In genomic region chr6:31441368-31442267, GRCh38 we compare ENCODE assay signal across 8 cellular contexts. TPM values are rescaled to one million over a fixed set of nuclear protein-coding genes. Genes with fewer than 3 reads are reported as not detected.
DNase-seq lines count a peak whose midpoint lies in the region; ATAC-seq, FAIRE-seq and TF ChIP-seq lines count a peak whose summit lies in the region.

No MANE protein-coding gene starts in this region.

- no peak overlapping the region for H3K27ac ChIP-seq in DND-41 (ENCODE audit: low read length)
- no peak overlapping the region for H3K27ac ChIP-seq in body of pancreas
- no peak overlapping the region for H3K27ac ChIP-seq in iPS DF 6.9 (ENCODE audit: low read length)
- H3K27ac ChIP-seq in small intestine (ENCODE audit: low read depth in 1 of 2, low read length in 1 of 2) = no peak overlapping the region

- H4K20me1 ChIP-seq in DND-41 (ENCODE audit: insufficient read depth, low read length) = no peaks in the 10 kb centered on the region

- 11 to 12% methylated on average over 25 to 28 of the region's 28 CpGs for WGBS in body of pancreas, 2 donors
- no CpG with 5 or more reads among the region's 28 CpGs for WGBS in iPS DF 6.9 (ENCODE audit: insufficient coverage, insufficient read length)
- 14 to 20% (median 15%) methylated on average over 27 to 28 of the region's 28 CpGs for WGBS in small intestine, 3 donors

- H3K4me3 ChIP-seq in DND-41 (ENCODE audit: low read depth in 1 of 2, low read length in 2 of 2) (no peak overlapping the region), body of pancreas (no peak overlapping the region), iPS DF 6.9 (ENCODE audit: low read length) (no peak overlapping the region), small intestine (ENCODE audit: low read depth in 1 of 2, low read length in 2 of 2) (no peak overlapping the region)

- H3K9me3 ChIP-seq in DND-41 (ENCODE audit: insufficient read depth, low read length, severe bottlenecking) (peaks cover 5% of the 10 kb centered on the region), body of pancreas (no peaks in the 10 kb centered on the region), iPS DF 6.9 (ENCODE audit: control insufficient read depth, insufficient read depth, low read length) (no peaks in the 10 kb centered on the region), small intestine (ENCODE audit: control insufficient read depth, low read depth) (no peaks in the 10 kb centered on the region)

- peaks cover 7% of the 10 kb centered on the region for H3K4me1 ChIP-seq in DND-41 (ENCODE audit: insufficient read depth, low read length)
- peaks cover 7% of the 10 kb centered on the region for H3K4me1 ChIP-seq in body of pancreas
- H3K4me1 ChIP-seq in iPS DF 6.9 (ENCODE audit: control insufficient read depth, insufficient read depth, low read length) = peaks cover 2% of the 10 kb centered on the region; the same call in 1 of the 2 replicates
- H3K4me1 ChIP-seq in small intestine (ENCODE audit: control insufficient read depth in 2 of 2, insufficient read depth in 1 of 2, low read depth in 1 of 2, low read length in 1 of 2) = no peaks in the 10 kb centered on the region

- intact Hi-C loops in body of pancreas (cut with DNase I) = loop anchor here (5.0 kb wide), 1 partner anchor 44 kb away; no protein-coding TSS in a partner anchor

- H3K79me2 ChIP-seq in DND-41 (ENCODE audit: insufficient read depth, low read length) = no peaks in the 10 kb centered on the region

- no peaks in the 10 kb centered on the region for H3K36me3 ChIP-seq in DND-41 (ENCODE audit: insufficient read depth, low read length)
- no peaks in the 10 kb centered on the region for H3K36me3 ChIP-seq in body of pancreas (replicated peaks in 1 of 2; ENCODE audit: insufficient read depth in 1 of 2, low read depth in 2 of 2)
- no peaks in the 10 kb centered on the region for H3K36me3 ChIP-seq in iPS DF 6.9 (ENCODE audit: control insufficient read depth, insufficient read depth, low read length)
- H3K36me3 ChIP-seq in small intestine (ENCODE audit: control insufficient read depth in 2 of 2, insufficient read depth in 2 of 2, low read length in 2 of 2) = no peaks in the 10 kb centered on the region

- peak overlapping the region; percentile 23; the same call in 1 of the 2 replicates for H3K4me2 ChIP-seq in DND-41 (ENCODE audit: insufficient read depth, low read length)

- H3K9ac ChIP-seq in DND-41 (ENCODE audit: low read depth, low read length) = no peak overlapping the region

- FAIRE-seq in small intestine (lab: Jason Lieb, UNC) = no peak

- peaks cover 25% of the 10 kb centered on the region for H3K27me3 ChIP-seq in DND-41 (ENCODE audit: insufficient read depth, low read length, poor library complexity)
- H3K27me3 ChIP-seq in body of pancreas = no peaks in the 10 kb centered on the region
- 0 out of 2 replicates have a peak, but pooled peaks cover 1% of the 10 kb centered on the region for H3K27me3 ChIP-seq in iPS DF 6.9 (ENCODE audit: control insufficient read depth, insufficient read depth, low read length)
- no peaks in the 10 kb centered on the region for H3K27me3 ChIP-seq in small intestine (ENCODE audit: control insufficient read depth in 2 of 2, insufficient read depth in 2 of 2, low read length in 2 of 2)

- TF ChIP-seq CTCF in DND-41 (IDR thresholded peaks at IDR 0.05; ENCODE audit: borderline replicate concordance, extremely low read depth, low read length, poor library complexity, severe bottlenecking) (peak; percentile 86), body of pancreas (IDR thresholded peaks at IDR 0.05) (peak; percentile 68 to 87 (median 79))

- peak; percentile 77 for DNase-seq in DND-41
- peak; percentile 82 for DNase-seq in HT-29 (ENCODE audit: low spot score)
- peak in 4 of 5 experiments; percentile 63 to 81 (median 72) for DNase-seq in T-helper 2 cell
- peak; percentile 79 to 87 (median 84) for DNase-seq in body of pancreas
- peak; percentile 60 for DNase-seq in iPS DF 6.9 (ENCODE audit: low read depth, low spot score)
- peak; percentile 76 for DNase-seq in small intestine

- ATAC-seq in DND-41 (ENCODE audit: insufficient read depth, low read depth) = peak; percentile 99
- ATAC-seq in body of pancreas = peak; percentile 95
- no peak for ATAC-seq in GM19328 (IDR thresholded peaks at IDR 0.05; ENCODE audit: unreplicated experiment)
- ATAC-seq in HG02623 (IDR thresholded peaks at IDR 0.05; ENCODE audit: unreplicated experiment) = no peak

- TF ChIP-seq POLR2A in body of pancreas (IDR thresholded peaks at IDR 0.05) = no peak

- H2AFZ ChIP-seq in DND-41 (ENCODE audit: low read depth, low read length) = no peak overlapping the region

RNA-seq across cellular contexts. Expression of gene MICA, which starts 38.2 kb away (rescaled TPM):
- 36.1 and 39.2 TPM in 2 replicates for total RNA-seq in HT-29 (2014; rRNA removed; shearing (Covaris generic))
- total RNA-seq in body of pancreas = 10 to 100 TPM in 1 of 2 donors, 1 to 10 TPM in 1; 8.3 to 10.9 TPM
- polyA plus RNA-seq in small intestine = 10 to 100 TPM; 12.5 to 28.6 (median 26.2) TPM

RNA-seq across cellular contexts. Expression of gene MICB, which starts 56.3 kb away (rescaled TPM):
- 0.66 and 0.89 TPM in 2 replicates for total RNA-seq in HT-29 (2014; rRNA removed; shearing (Covaris generic))
- under 1 TPM in 1 of 2 donors, not detected in 1; 0.78 TPM for total RNA-seq in body of pancreas
- 1 to 10 TPM; 1.3 to 6.1 (median 2.7) TPM for polyA plus RNA-seq in small intestine

Comparison
In these comparisons a context has a peak if more than half of its experiments do, and no peak if none do; other contexts are left out.
1. ATAC-seq: peak in DND-41 (single experiment) and body of pancreas (single experiment); none in GM19328 (single experiment) and HG02623 (single experiment).
2. Peak in every context shown above with its lines, with median percentiles within 50 percentile points of each other: DNase-seq.